Comparison of ENCODE assay signal across 17 cellular contexts in the genomic region with DNA sequence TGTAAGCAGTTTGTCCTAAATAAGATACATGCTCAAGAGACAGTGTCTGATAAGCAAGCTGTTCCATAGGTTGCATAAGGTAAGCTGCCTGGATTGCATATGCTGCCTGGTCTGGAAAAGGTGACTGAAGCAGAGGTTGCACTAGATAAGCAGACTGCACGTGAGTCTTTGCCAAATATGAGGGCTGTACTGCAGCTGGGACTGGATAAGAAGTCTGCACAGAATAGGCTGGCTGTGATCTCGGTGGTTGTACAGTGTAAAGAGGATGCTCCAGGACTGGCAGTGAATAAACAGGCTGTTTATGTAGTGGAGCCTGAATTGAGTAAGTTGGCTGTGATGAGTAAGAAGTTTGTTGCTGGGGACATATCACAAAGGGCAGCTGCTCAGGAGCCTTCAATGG.
"Had no signal": no experiment of that assay in that cellular context is flagged by ENCODE, and none has a peak within 500 bp of the region (broad histone marks: within the 10 kb centered on the region; RNA-seq: fewer than 3 reads in every experiment).

No MANE protein-coding gene starts in this region.

- DNase-seq: Karpas-422, KG1, MG63, NCI-H1092, NCI-H1436, NCI-H1694, NCI-H187 treated with DMSO at 0.1 percent for 48 hours, NCI-H2029 treated with DMSO at 0.1 percent for 48 hours, NCI-H2171 treated with DMSO at 0.1 percent for 48 hours, NCI-H510A, NCI-H524 treated with DMSO at 0.1 percent for 48 hours, NCI-H774, Right ventricle myocardium superior, RPMI8226, SIG-M5 had no signal

- H3K27ac ChIP-seq: SJSA1, SK-N-MC had no signal

- H3K36me3 ChIP-seq: MG63, SJSA1 had no signal

- H3K4me1 ChIP-seq: SJSA1 had no signal

- H3K27me3 ChIP-seq: MG63, SJSA1 had no signal

- H3K4me3 ChIP-seq: MG63, SJSA1, SK-N-MC had no signal

- H3K9me3 ChIP-seq: MG63, SJSA1 had no signal
